Comparison of ENCODE assay signal across 8 cellular contexts in the genomic region with DNA sequence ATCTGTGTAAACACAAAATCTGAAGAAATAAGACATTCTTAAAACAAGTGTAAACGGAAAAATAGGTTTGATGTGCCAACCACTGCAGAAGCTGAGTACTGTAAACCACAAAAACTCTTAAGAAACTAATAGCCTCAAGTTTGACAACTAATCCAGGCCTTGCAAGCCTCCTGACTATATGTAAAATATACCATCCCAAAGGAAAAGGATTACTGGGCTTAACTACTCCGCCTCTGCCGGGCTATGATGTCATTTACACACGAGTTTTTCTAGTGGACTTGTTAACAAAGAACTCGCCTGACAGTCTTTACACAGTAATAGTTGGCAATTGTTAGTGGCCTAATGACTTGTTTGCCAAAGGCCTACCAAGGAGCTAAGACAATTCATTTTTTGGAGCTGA. TPM values are rescaled to one million over a fixed set of nuclear protein-coding genes. Genes with fewer than 3 reads are reported as not detected.
A peak's percentile ranks its signal among the peaks of the same experiment; 100 is the strongest.
DNase-seq lines count a peak whose midpoint lies in the region; ATAC-seq and TF ChIP-seq lines count a peak whose summit lies in the region.

No MANE protein-coding gene starts in this region.

- intact Hi-C loops in stomach (cut with DNase I; ENCODE audit: low total_unique reads) = no loop called here

- H3K27me3 ChIP-seq in KMS-11 (ENCODE audit: insufficient read depth, low read depth) (no peaks in the 10 kb centered on the region), kidney epithelial cell (ENCODE audit: control insufficient read depth, insufficient read depth, low read length) (no peaks in the 10 kb centered on the region), stomach (no peaks in the 10 kb centered on the region)

- H3K4me2 ChIP-seq in KMS-11 = peak overlapping the region; percentile 98

- H3K27ac ChIP-seq in KMS-11 (no peak overlapping the region), stomach (peak overlapping the region in 4 of 5 donors; percentile 97 to 99 (median 98))

- in situ Hi-C loops in Caki2 (cut with HindIII; ENCODE audit: low pct_unique_long_range_greater_than_20kb, low sequenced_read_pairs) = no loop called here

- peaks cover 32% of the 10 kb centered on the region for H3K4me1 ChIP-seq in KMS-11 (ENCODE audit: low read depth, poor library complexity, severe bottlenecking)
- H3K4me1 ChIP-seq in stomach = peaks cover 33 to 65% (median 51%) of the 10 kb centered on the region in 4 donors

- TF ChIP-seq CTCF in KMS-11 (conservative IDR thresholded peaks at IDR 0.05; ENCODE audit: low read depth, low read length) (no peak), kidney epithelial cell (IDR thresholded peaks at IDR 0.05; ENCODE audit: insufficient read depth, low read length, poor library complexity, severe bottlenecking) (no peak), stomach (IDR thresholded peaks at IDR 0.05) (no peak)

- peaks cover 60% of the 10 kb centered on the region for H4K20me1 ChIP-seq in KMS-11 (ENCODE audit: insufficient read depth)

- H2AFZ ChIP-seq in KMS-11 (ENCODE audit: low read depth) = no peak overlapping the region

- no peak for TF ChIP-seq EP300 in stomach (IDR thresholded peaks at IDR 0.05)

- H3K4me3 ChIP-seq in KMS-11 (IDR thresholded peaks at IDR 0.05; ENCODE audit: insufficient read depth, low read depth, low read length) (no peak overlapping the region), kidney epithelial cell (ENCODE audit: low read depth, low read length) (peak overlapping the region; percentile 89), stomach (peak overlapping the region; percentile 74 to 90 (median 81))

- DNase-seq in Caki2 (ENCODE audit: low read depth) = peak; percentile 20
- peak; percentile 92 for DNase-seq in amniotic epithelial cell (ENCODE audit: low read depth)
- no peak for DNase-seq in kidney epithelial cell (ENCODE audit: low read depth)
- no peak for DNase-seq in stomach
- DNase-seq in NCI-H2196 treated with DMSO at 0.1 percent for 48 hours (lab: John Stamatoyannopoulos, UW; ENCODE audit: unreplicated experiment) = no peak

- H3K36me3 ChIP-seq in KMS-11 (ENCODE audit: insufficient read depth) = no peaks in the 10 kb centered on the region
- H3K36me3 ChIP-seq in kidney epithelial cell (ENCODE audit: control insufficient read depth, insufficient read depth, low read length) = no peaks in the 10 kb centered on the region
- no peaks in the 10 kb centered on the region for H3K36me3 ChIP-seq in stomach

- WGBS in stomach, 5 donors = 3 to 9% (median 7%) methylated on average over 5 of the region's 5 CpGs

- TF ChIP-seq POLR2A in stomach (IDR thresholded peaks at IDR 0.05) = no peak

- no peak for ATAC-seq in GM18868 (IDR thresholded peaks at IDR 0.05; ENCODE audit: unreplicated experiment)
- no peak for ATAC-seq in GM21786 (IDR thresholded peaks at IDR 0.05; ENCODE audit: unreplicated experiment)

- no peaks in the 10 kb centered on the region for H3K9me3 ChIP-seq in stomach

- peak overlapping the region; percentile 92; the same call in 1 of the 2 replicates for H3K9ac ChIP-seq in KMS-11

- H3K79me2 ChIP-seq in KMS-11 (ENCODE audit: insufficient read depth, low read depth) = peaks cover 71% of the 10 kb centered on the region

RNA-seq across cellular contexts. Expression of gene KIF5B, which starts 2.1 kb away (rescaled TPM):
- total RNA-seq in Caki2 (2014; rRNA removed; shearing (Covaris generic); ENCODE audit: low replicate concordance) = 28.8 and 33.6 TPM in 2 replicates
- total RNA-seq in kidney epithelial cell (147 and 149 TPM in 2 replicates), stomach (100 to 1,000 TPM in 2 of 5 donors, 10 to 100 TPM in 3; 61.8 to 145 (median 71.4) TPM)
- 10 to 100 TPM; 25.1 to 48.3 (median 45.1) TPM for polyA plus RNA-seq in stomach

Comparison
In these comparisons a context has a peak if more than half of its experiments do, and no peak if none do; other contexts are left out.
1. DNase-seq: peak in Caki2 (single experiment) and amniotic epithelial cell (single experiment); none in kidney epithelial cell (single experiment), stomach (single experiment) and NCI-H2196 treated with DMSO at 0.1 percent for 48 hours (single experiment).